ENCODE assay signal across 18 cellular contexts in the genomic region with DNA sequence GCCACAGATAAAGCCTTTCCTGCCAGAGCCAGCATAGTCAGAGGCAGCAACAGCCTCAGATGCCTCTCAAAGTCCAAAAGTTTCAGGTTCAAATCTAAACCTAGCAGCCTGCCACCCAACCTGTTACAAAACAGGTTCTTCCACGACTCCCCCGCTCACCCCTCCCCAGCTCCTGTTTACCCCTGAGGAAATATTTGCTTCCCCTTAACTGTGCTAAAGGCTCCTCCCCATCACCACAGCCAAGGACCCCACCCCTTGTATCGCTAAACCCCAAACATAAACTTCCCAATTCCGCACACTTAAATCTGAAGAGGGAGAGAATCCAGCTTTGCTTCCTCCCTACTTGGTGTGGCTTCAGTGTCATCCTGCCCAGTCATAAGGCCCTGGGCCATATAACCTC. TPM values are rescaled to one million over a fixed set of nuclear protein-coding genes. Genes with fewer than 3 reads are reported as not detected.
DNase-seq lines count a peak whose midpoint lies in the region; ATAC-seq and TF ChIP-seq lines count a peak whose summit lies in the region.
"Had no signal": no experiment of that assay in that cellular context is flagged by ENCODE, and none has a peak within 500 bp of the region (broad histone marks: within the 10 kb centered on the region; RNA-seq: fewer than 3 reads in every experiment).

No MANE protein-coding gene starts in this region.

- H3K4me3 Mint-ChIP-seq in MCF 10A (ENCODE audit: unreplicated experiment): no peak overlapping the region
- no peak overlapping the region for H3K4me3 Mint-ChIP-seq in naive thymus-derived CD4-positive, alpha-beta T cell
- H3K4me3 Mint-ChIP-seq: activated naive CD8-positive, alpha-beta T cell; activated T-helper 1 cell treated with anti-CD3 and anti-CD28 coated beads, Interleukin-12 subunit alpha, Interleukin-12 subunit beta, Interleukin-2, Interleukin-4 antibody, amounts not matched to agents 30 ng/mL and 10 ng/mL and 1 ng/mL, durations not matched to agents 14 hours and 24 hours and 36 hours; stimulated activated naive CD8-positive, alpha-beta T cell treated with anti-CD3 and anti-CD28 coated beads, Interleukin-15, Interleukin-2, amounts not matched to agents 100 ng/mL and 50 ng/mL, for 24 hours had no signal

- BruUV-seq in MCF 10A (replicated peaks; lab: Mats Ljungman, UMichigan) (no TSS peak), mammary epithelial cell (replicated peaks; lab: Mats Ljungman, UMichigan) (no TSS peak)

- H3K27me3 Mint-ChIP-seq in MCF 10A (ENCODE audit: insufficient read depth, unreplicated experiment): no peaks in the 10 kb centered on the region
- H3K27me3 Mint-ChIP-seq in naive thymus-derived CD4-positive, alpha-beta T cell: peaks cover 0 to 11% (median 0%) of the 10 kb centered on the region in 5 donors
- H3K27me3 Mint-ChIP-seq: activated naive CD8-positive, alpha-beta T cell; stimulated activated naive CD8-positive, alpha-beta T cell treated with anti-CD3 and anti-CD28 coated beads, Interleukin-15, Interleukin-2, amounts not matched to agents 100 ng/mL and 50 ng/mL, for 24 hours had no signal

- 55% methylated on average over 4 of the region's 4 CpGs for WGBS in mammary epithelial cell (ENCODE audit: low coverage, missing lambda C conversion rate)

- no peaks in the 10 kb centered on the region for H3K36me3 Mint-ChIP-seq in MCF 10A (ENCODE audit: insufficient read depth, unreplicated experiment)
- no peaks in the 10 kb centered on the region for H3K36me3 Mint-ChIP-seq in naive thymus-derived CD4-positive, alpha-beta T cell
- H3K36me3 Mint-ChIP-seq: activated naive CD8-positive, alpha-beta T cell had no signal

- no peaks in the 10 kb centered on the region for H3K4me1 Mint-ChIP-seq in MCF 10A (ENCODE audit: insufficient read depth, unreplicated experiment)
- H3K4me1 Mint-ChIP-seq in naive thymus-derived CD4-positive, alpha-beta T cell: peaks cover 0 to 3% (median 0%) of the 10 kb centered on the region in 7 donors

- no peak for TF ChIP-seq CTCF in MCF 10A (IDR thresholded peaks at IDR 0.05; ENCODE audit: unreplicated experiment)
- TF ChIP-seq CTCF in mammary epithelial cell (conservative IDR thresholded peaks at IDR 0.05 in 1 of 2, IDR thresholded peaks at IDR 0.05 in 1 of 2; ENCODE audit: extremely low read depth in 1 of 2, insufficient read depth in 1 of 2, low read depth in 1 of 2, low read length in 2 of 2): no peak

- no peak overlapping the region for H3K27ac ChIP-seq in mammary epithelial cell (ENCODE audit: insufficient read depth, low read depth, low read length)
- H3K27ac ChIP-seq in epithelial cell of prostate: peak overlapping the region; percentile 0
- H3K27ac ChIP-seq in naive thymus-derived CD4-positive, alpha-beta T cell (ENCODE audit: low read depth, low read length): no peak overlapping the region
- H3K27ac ChIP-seq: BLaER1 treated with 17β-estradiol and CSF1 and Interleukin-3, amounts not matched to agents 10 nM and 100 nM had no signal

- no peak overlapping the region for H2AFZ ChIP-seq in mammary epithelial cell (ENCODE audit: low read depth, low read length)

- no peaks in the 10 kb centered on the region for H3K4me1 ChIP-seq in mammary epithelial cell (ENCODE audit: insufficient read depth, low read length)
- H3K4me1 ChIP-seq in naive thymus-derived CD4-positive, alpha-beta T cell (ENCODE audit: control insufficient read depth in 2 of 2, insufficient read depth in 2 of 2, low read length in 2 of 2): no peaks in the 10 kb centered on the region

- H3K4me3 ChIP-seq in mammary epithelial cell (replicated peaks in 1 of 3; ENCODE audit: insufficient read depth in 1 of 3, low read depth in 2 of 3, low read length in 3 of 3) (no peak overlapping the region), H7 (ENCODE audit: insufficient read depth, low read depth, low read length) (no peak overlapping the region)
- no peak overlapping the region for H3K4me3 ChIP-seq in naive thymus-derived CD4-positive, alpha-beta T cell (ENCODE audit: low read length)
- H3K4me3 ChIP-seq: BLaER1 treated with 17β-estradiol and CSF1 and Interleukin-3, amounts not matched to agents 10 nM and 100 nM had no signal

- H3K9me3 ChIP-seq in mammary epithelial cell (replicated peaks; ENCODE audit: insufficient read depth, low read length): no peaks in the 10 kb centered on the region
- no peaks in the 10 kb centered on the region for H3K9me3 ChIP-seq in naive thymus-derived CD4-positive, alpha-beta T cell (ENCODE audit: control insufficient read depth in 2 of 3, low read length in 3 of 3)
- H3K9me3 ChIP-seq: BLaER1 treated with 17β-estradiol and CSF1 and Interleukin-3, amounts not matched to agents 10 nM and 100 nM; SK-N-SH had no signal

- H3K9me3 Mint-ChIP-seq in MCF 10A (ENCODE audit: unreplicated experiment): no peaks in the 10 kb centered on the region
- H3K9me3 Mint-ChIP-seq in naive thymus-derived CD4-positive, alpha-beta T cell: no peaks in the 10 kb centered on the region
- H3K9me3 Mint-ChIP-seq: activated T-helper 1 cell treated with anti-CD3 and anti-CD28 coated beads, Interleukin-12 subunit alpha, Interleukin-12 subunit beta, Interleukin-2, Interleukin-4 antibody, amounts not matched to agents 30 ng/mL and 10 ng/mL and 1 ng/mL, durations not matched to agents 14 hours and 24 hours and 36 hours; stimulated activated naive CD8-positive, alpha-beta T cell treated with anti-CD3 and anti-CD28 coated beads, Interleukin-15, Interleukin-2, amounts not matched to agents 100 ng/mL and 50 ng/mL, for 24 hours had no signal

- peak overlapping the region; percentile 79 for H3K27ac Mint-ChIP-seq in MCF 10A (ENCODE audit: low read depth, unreplicated experiment)
- H3K27ac Mint-ChIP-seq in naive thymus-derived CD4-positive, alpha-beta T cell: no peak overlapping the region
- H3K27ac Mint-ChIP-seq: activated naive CD8-positive, alpha-beta T cell; activated T-helper 1 cell treated with anti-CD3 and anti-CD28 coated beads, Interleukin-12 subunit alpha, Interleukin-12 subunit beta, Interleukin-2, Interleukin-4 antibody, amounts not matched to agents 30 ng/mL and 10 ng/mL and 1 ng/mL, durations not matched to agents 14 hours and 24 hours and 36 hours; stimulated activated naive CD8-positive, alpha-beta T cell treated with anti-CD3 and anti-CD28 coated beads, Interleukin-15, Interleukin-2, amounts not matched to agents 100 ng/mL and 50 ng/mL, for 24 hours had no signal

- H3K4me2 ChIP-seq in mammary epithelial cell (ENCODE audit: insufficient read depth, low read depth, low read length): no peak overlapping the region
- H3K4me2 ChIP-seq: BLaER1 treated with 17β-estradiol and CSF1 and Interleukin-3, amounts not matched to agents 10 nM and 100 nM; SK-N-SH had no signal

- H4K20me1 ChIP-seq in mammary epithelial cell (ENCODE audit: insufficient read depth, low read length): no peaks in the 10 kb centered on the region
- H4K20me1 ChIP-seq: BLaER1 treated with 17β-estradiol and CSF1 and Interleukin-3, amounts not matched to agents 10 nM and 100 nM had no signal

- DNase-seq in MCF 10A (ENCODE audit: unreplicated experiment) (no peak), mammary epithelial cell (no peak), epithelial cell of prostate (ENCODE audit: low read depth, low spot score) (no peak), ureter (ENCODE audit: low spot score) (peak; percentile 56), islet precursor cell (no peak), H7 (no peak)
- no peak for DNase-seq in naive thymus-derived CD4-positive, alpha-beta T cell
- DNase-seq: activated CD4-positive, alpha-beta T cell treated with anti-CD3 and anti-CD28 coated beads for 1 hour; foreskin fibroblast; GOT3; SK-N-SH; stimulated activated CD4-positive, alpha-beta T cell treated with anti-CD3 and anti-CD28 coated beads, Interleukin-2, amount 100 ng/mL, for 24 hours; T1000 had no signal

- no peak overlapping the region for H3K9ac ChIP-seq in mammary epithelial cell (ENCODE audit: insufficient read depth, low read length)
- H3K9ac ChIP-seq: BLaER1 treated with 17β-estradiol and CSF1 and Interleukin-3, amounts not matched to agents 10 nM and 100 nM; SK-N-SH had no signal

- in situ Hi-C loops in mammary epithelial cell (cut with MboI; ENCODE audit: low sequenced_read_pairs in 2 of 2): no loop called here

- no peaks in the 10 kb centered on the region for H3K79me2 ChIP-seq in mammary epithelial cell (ENCODE audit: insufficient read depth, low read length)

- H3K36me3 ChIP-seq in mammary epithelial cell (ENCODE audit: insufficient read depth, low read length) (no peaks in the 10 kb centered on the region), H7 (replicated peaks; ENCODE audit: control insufficient read depth, insufficient read depth, low read length) (no peaks in the 10 kb centered on the region)
- H3K36me3 ChIP-seq in naive thymus-derived CD4-positive, alpha-beta T cell (ENCODE audit: control insufficient read depth in 2 of 3, insufficient read depth in 3 of 3, low read length in 3 of 3): no peaks in the 10 kb centered on the region
- H3K36me3 ChIP-seq: BLaER1 treated with 17β-estradiol and CSF1 and Interleukin-3, amounts not matched to agents 10 nM and 100 nM had no signal

- dilution Hi-C loops in mammary epithelial cell (cut with HindIII; ENCODE audit: low sequenced_read_pairs): no loop called here

- peak; percentile 22 for ATAC-seq in naive thymus-derived CD4-positive, alpha-beta T cell
- ATAC-seq in HG03097 (IDR thresholded peaks at IDR 0.05; ENCODE audit: low FRiP score, unreplicated experiment): no peak

- POLR2A ChIA-PET in MCF 10A (lab: Yijun Ruan, JAX): no interaction called here
- POLR2A ChIA-PET in naive thymus-derived CD4-positive, alpha-beta T cell (lab: Charles Lee): no interaction called here

- intact Hi-C loops in MCF 10A (cut with micrococcal nuclease): no loop called here
- intact Hi-C loops in mammary epithelial cell (cut with micrococcal nuclease): no loop called here
- intact Hi-C loops in naive thymus-derived CD4-positive, alpha-beta T cell (cut with micrococcal nuclease): loop anchor here in 1 of 2 donors (10.0 kb wide), 1 partner anchor 565 kb away; no protein-coding TSS in a partner anchor

- H3K27me3 ChIP-seq in mammary epithelial cell (ENCODE audit: insufficient read depth, low read length): no peaks in the 10 kb centered on the region
- H3K27me3 ChIP-seq in naive thymus-derived CD4-positive, alpha-beta T cell (ENCODE audit: control insufficient read depth in 2 of 2, insufficient read depth in 2 of 2, low read length in 2 of 2): no peaks in the 10 kb centered on the region
- no peaks in the 10 kb centered on the region for H3K27me3 ChIP-seq in H7 (ENCODE audit: control insufficient read depth, insufficient read depth, low read length)
- H3K27me3 ChIP-seq: BLaER1 treated with 17β-estradiol and CSF1 and Interleukin-3, amounts not matched to agents 10 nM and 100 nM had no signal

- CTCF ChIA-PET in MCF 10A (lab: Yijun Ruan, JAX) (interaction anchor here (1.1 to 6.1 kb wide), 3 partner anchors 16 to 120 kb away, joined by 3 to 33 read pairs (median 5); no protein-coding TSS in a partner anchor), mammary epithelial cell (lab: Charles Lee; ENCODE audit: low non-redundant PET) (no interaction called here)
- CTCF ChIA-PET in naive thymus-derived CD4-positive, alpha-beta T cell (lab: Charles Lee): interaction anchor here (0.6 kb wide), 1 partner anchor 42 kb away, joined by 3 read pairs; no protein-coding TSS in a partner anchor

RNA-seq across cellular contexts. Expression of a gene that starts 15.4 kb away (rescaled TPM):
- total RNA-seq in MCF 10A (2022) (262 and 334 TPM in 2 replicates), mammary epithelial cell (100 to 1,000 TPM; 273 to 375 TPM), ureter (167 TPM)
- 209 TPM for polyA plus RNA-seq in mammary epithelial cell
- polyA minus RNA-seq in mammary epithelial cell: 296 TPM
- 100 to 1,000 TPM in 1 of 5 experiments, 10 to 100 TPM in 4; 37.8 to 259 (median 43.7) TPM for total RNA-seq in naive thymus-derived CD4-positive, alpha-beta T cell
- polyA plus RNA-seq in naive thymus-derived CD4-positive, alpha-beta T cell: 10 to 100 TPM; 66.9 to 75.0 TPM
- 368 and 419 TPM in 2 replicates for total RNA-seq in H7 (2014; rRNA removed; shearing (Covaris generic))

RNA-seq across cellular contexts. Expression of a gene that starts 51.8 kb away (rescaled TPM):
- total RNA-seq in MCF 10A (2022) (35.1 and 53.2 TPM in 2 replicates), mammary epithelial cell (10 to 100 TPM; 30.0 to 71.3 TPM), ureter (28.0 TPM)
- 40.0 TPM for polyA plus RNA-seq in mammary epithelial cell
- 4.0 TPM for polyA minus RNA-seq in mammary epithelial cell
- total RNA-seq in naive thymus-derived CD4-positive, alpha-beta T cell: 10 to 100 TPM; 11.1 to 33.6 (median 17.9) TPM
- 10 to 100 TPM; 16.2 to 18.2 TPM for polyA plus RNA-seq in naive thymus-derived CD4-positive, alpha-beta T cell
- total RNA-seq in H7 (2014; rRNA removed; shearing (Covaris generic)): 48.7 and 55.5 TPM in 2 replicates
